ENCODE assay signal across 8 cellular contexts in genomic region chr16:69328854-69329316, GRCh38. TPM values are rescaled to one million over a fixed set of nuclear protein-coding genes. Genes with fewer than 3 reads are reported as not detected.
A peak's percentile ranks its signal among the peaks of the same experiment; 100 is the strongest.
DNase-seq lines count a peak whose midpoint lies in the region; ATAC-seq, FAIRE-seq and TF ChIP-seq lines count a peak whose summit lies in the region.

No MANE protein-coding gene starts in this region.

- peaks cover 77% of the 10 kb centered on the region for H3K79me2 ChIP-seq in astrocyte (ENCODE audit: insufficient read depth, low read length)

- H3K9me3 Mint-ChIP-seq in IgD-negative memory B cell (no peaks in the 10 kb centered on the region), astrocyte (ENCODE audit: unreplicated experiment) (no peaks in the 10 kb centered on the region)

- no peak for TF ChIP-seq CTCF in C4-2B (conservative IDR thresholded peaks at IDR 0.05)
- no peak for TF ChIP-seq CTCF in astrocyte (IDR thresholded peaks at IDR 0.05; ENCODE audit: insufficient read depth, low read depth, low read length)
- no peak for TF ChIP-seq CTCF in gastroesophageal sphincter (IDR thresholded peaks at IDR 0.05)

- peak overlapping the region; percentile 58 for H3K4me3 ChIP-seq in astrocyte (ENCODE audit: insufficient read depth, low read depth, low read length)
- peak overlapping the region; percentile 49 for H3K4me3 ChIP-seq in mucosa of stomach (ENCODE audit: low read length)
- peak overlapping the region in 1 of 2 donors; percentile 94 for H3K4me3 ChIP-seq in gastroesophageal sphincter

- H4K20me1 ChIP-seq in astrocyte (ENCODE audit: insufficient read depth, low read length) = peaks cover 55% of the 10 kb centered on the region

- no peak for TF ChIP-seq POLR2A in gastroesophageal sphincter (IDR thresholded peaks at IDR 0.05)

- H3K27me3 Mint-ChIP-seq in IgD-negative memory B cell = no peaks in the 10 kb centered on the region
- no peaks in the 10 kb centered on the region for H3K27me3 Mint-ChIP-seq in astrocyte (ENCODE audit: low read depth, unreplicated experiment)

- FAIRE-seq in astrocyte (lab: Jason Lieb, UNC) = no peak

- H3K9ac ChIP-seq in astrocyte (ENCODE audit: low read length) (peak overlapping the region; percentile 85), mucosa of stomach (ENCODE audit: low read length) (peak overlapping the region; percentile 78)

- H3K4me1 Mint-ChIP-seq in IgD-negative memory B cell = peaks cover 12 to 34% (median 26%) of the 10 kb centered on the region in 3 donors
- peaks cover 20% of the 10 kb centered on the region for H3K4me1 Mint-ChIP-seq in astrocyte (ENCODE audit: low read depth, unreplicated experiment)

- DNase-seq in astrocyte (ENCODE audit: low read depth) = no peak
- DNase-seq in cerebellar cortex (ENCODE audit: low spot score) = no peak
- DNase-seq in epidermal melanocyte (ENCODE audit: insufficient read length, low spot score) = no peak

- H3K36me3 ChIP-seq in astrocyte (ENCODE audit: insufficient read depth, low read length) (peaks cover 35% of the 10 kb centered on the region), mucosa of stomach (ENCODE audit: control insufficient read depth, insufficient read depth, low read length) (peaks cover 1% of the 10 kb centered on the region), gastroesophageal sphincter (peaks cover 0 to 68% of the 10 kb centered on the region in 2 donors)

- no peaks in the 10 kb centered on the region for H3K27me3 ChIP-seq in astrocyte (ENCODE audit: insufficient read depth, low read length)
- no peaks in the 10 kb centered on the region for H3K27me3 ChIP-seq in mucosa of stomach (ENCODE audit: control insufficient read depth, insufficient read depth, low read length)
- no peaks in the 10 kb centered on the region for H3K27me3 ChIP-seq in gastroesophageal sphincter

- H3K27ac Mint-ChIP-seq in IgD-negative memory B cell = peak overlapping the region in 2 of 3 donors; percentile 63 to 64
- no peak overlapping the region for H3K27ac Mint-ChIP-seq in astrocyte (ENCODE audit: unreplicated experiment)

- peak overlapping the region; percentile 93 for H3K27ac ChIP-seq in C4-2B
- no peak overlapping the region for H3K27ac ChIP-seq in astrocyte (ENCODE audit: low read depth, low read length)
- peak overlapping the region in 1 of 4 donors; percentile 16 for H3K27ac ChIP-seq in gastroesophageal sphincter

- H3K4me2 ChIP-seq in astrocyte (ENCODE audit: low read length) = peak overlapping the region; percentile 96

- H3K9me3 ChIP-seq in astrocyte (ENCODE audit: insufficient read depth, low read depth, low read length) (no peaks in the 10 kb centered on the region), mucosa of stomach (ENCODE audit: control insufficient read depth, low read length) (no peaks in the 10 kb centered on the region), gastroesophageal sphincter (no peaks in the 10 kb centered on the region)

- ATAC-seq in HG02884 (IDR thresholded peaks at IDR 0.05; ENCODE audit: unreplicated experiment) (no peak), gastroesophageal sphincter (no peak)

- H3K36me3 Mint-ChIP-seq in IgD-negative memory B cell (no peaks in the 10 kb centered on the region), astrocyte (ENCODE audit: low read depth, unreplicated experiment) (peaks cover 19% of the 10 kb centered on the region)

- no peak for TF ChIP-seq EP300 in gastroesophageal sphincter (IDR thresholded peaks at IDR 0.05)

- H3K4me3 Mint-ChIP-seq in IgD-negative memory B cell (peak overlapping the region; percentile 72 to 91 (median 80)), astrocyte (ENCODE audit: unreplicated experiment) (peak overlapping the region; percentile 88)

- H3K4me1 ChIP-seq in astrocyte (ENCODE audit: insufficient read depth, low read length) = peaks cover 28% of the 10 kb centered on the region
- peaks cover 44% of the 10 kb centered on the region for H3K4me1 ChIP-seq in mucosa of stomach (ENCODE audit: control insufficient read depth, insufficient read depth, low read length)
- peaks cover 0 to 83% (median 9%) of the 10 kb centered on the region in 3 donors for H3K4me1 ChIP-seq in gastroesophageal sphincter

- WGBS in gastroesophageal sphincter (ENCODE audit: low coverage in 1 of 2), 2 donors = 37 to 43% methylated on average over 3 to 5 of the region's 10 CpGs

- H2AFZ ChIP-seq in astrocyte (ENCODE audit: low read depth, low read length) = no peak overlapping the region

RNA-seq across cellular contexts. Expression of gene PDF, which starts 1.5 kb away (rescaled TPM):
- polyA plus RNA-seq in IgD-negative memory B cell = 20.1 TPM
- total RNA-seq in astrocyte (14.9 and 15.0 TPM in 2 replicates), gastroesophageal sphincter (10 to 100 TPM in 3 of 4 donors, under 1 TPM in 1; 0.49 to 16.0 (median 13.7) TPM)

RNA-seq across cellular contexts. Expression of gene COG8, which starts 10.5 kb away (rescaled TPM):
- 42.9 TPM for polyA plus RNA-seq in IgD-negative memory B cell
- total RNA-seq in astrocyte (32.4 and 36.7 TPM in 2 replicates), gastroesophageal sphincter (10 to 100 TPM; 33.3 to 48.6 (median 43.5) TPM)

RNA-seq across cellular contexts. Expression of gene NIP7, which starts 10.7 kb away (rescaled TPM):
- 22.8 TPM for polyA plus RNA-seq in IgD-negative memory B cell
- total RNA-seq in astrocyte (34.3 and 35.7 TPM in 2 replicates), gastroesophageal sphincter (10 to 100 TPM in 3 of 4 donors, 1 to 10 TPM in 1; 7.5 to 18.9 (median 15.0) TPM)

RNA-seq across cellular contexts. Expression of gene VPS4A, which starts 17.7 kb away (rescaled TPM):
- polyA plus RNA-seq in IgD-negative memory B cell = 46.3 TPM
- total RNA-seq in astrocyte = 27.9 and 28.9 TPM in 2 replicates
- 10 to 100 TPM; 34.2 to 41.1 (median 36.6) TPM for total RNA-seq in gastroesophageal sphincter

RNA-seq across cellular contexts. Expression of gene TMED6, which starts 22.7 kb away (rescaled TPM):
- not detected for polyA plus RNA-seq in IgD-negative memory B cell
- total RNA-seq in astrocyte (0.58 and 0.64 TPM in 2 replicates), gastroesophageal sphincter (1 to 10 TPM in 1 of 4 donors, not detected in 3; 2.2 TPM)
